1 cellular context compared by ENCODE assay signal in the genomic region with DNA sequence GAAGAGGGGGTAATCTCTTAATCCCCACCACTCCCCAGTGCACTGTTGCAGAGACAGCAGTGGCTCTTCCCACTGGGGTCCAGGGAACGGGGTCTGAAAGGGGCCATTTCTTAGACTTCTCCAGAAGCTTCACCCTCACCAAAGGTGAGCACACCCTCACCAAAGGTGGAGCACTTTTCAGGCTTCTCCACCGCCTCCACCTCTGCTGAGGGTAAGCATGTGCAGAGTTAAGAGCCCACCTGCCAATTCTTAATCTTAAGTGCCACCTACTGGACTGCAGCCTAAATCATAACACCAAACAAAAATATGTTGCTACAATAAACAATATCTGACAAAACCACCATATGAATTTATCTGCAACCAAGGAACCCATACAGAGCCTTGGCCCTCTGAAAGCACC.
TF ChIP-seq lines count a peak whose summit lies in the region.

No MANE protein-coding gene starts in this region.

TF ChIP-seq in GM23338, 12 proteins besides CTCF, POLR2A, EP300 and RAD21 (continued from another document):
- TF ChIP-seq, protein P1, sequence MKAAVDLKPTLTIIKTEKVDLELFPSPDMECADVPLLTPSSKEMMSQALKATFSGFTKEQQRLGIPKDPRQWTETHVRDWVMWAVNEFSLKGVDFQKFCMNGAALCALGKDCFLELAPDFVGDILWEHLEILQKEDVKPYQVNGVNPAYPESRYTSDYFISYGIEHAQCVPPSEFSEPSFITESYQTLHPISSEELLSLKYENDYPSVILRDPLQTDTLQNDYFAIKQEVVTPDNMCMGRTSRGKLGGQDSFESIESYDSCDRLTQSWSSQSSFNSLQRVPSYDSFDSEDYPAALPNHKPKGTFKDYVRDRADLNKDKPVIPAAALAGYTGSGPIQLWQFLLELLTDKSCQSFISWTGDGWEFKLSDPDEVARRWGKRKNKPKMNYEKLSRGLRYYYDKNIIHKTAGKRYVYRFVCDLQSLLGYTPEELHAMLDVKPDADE (IDR thresholded peaks at IDR 0.05): no peak
- no peak for TF ChIP-seq ZNF331 (CRISPR knock-in tag; IDR thresholded peaks at IDR 0.05; ENCODE audit: low read depth)
- TF ChIP-seq ZNF114 (CRISPR knock-in tag; IDR thresholded peaks at IDR 0.05): no peak
- TF ChIP-seq, protein P2, sequence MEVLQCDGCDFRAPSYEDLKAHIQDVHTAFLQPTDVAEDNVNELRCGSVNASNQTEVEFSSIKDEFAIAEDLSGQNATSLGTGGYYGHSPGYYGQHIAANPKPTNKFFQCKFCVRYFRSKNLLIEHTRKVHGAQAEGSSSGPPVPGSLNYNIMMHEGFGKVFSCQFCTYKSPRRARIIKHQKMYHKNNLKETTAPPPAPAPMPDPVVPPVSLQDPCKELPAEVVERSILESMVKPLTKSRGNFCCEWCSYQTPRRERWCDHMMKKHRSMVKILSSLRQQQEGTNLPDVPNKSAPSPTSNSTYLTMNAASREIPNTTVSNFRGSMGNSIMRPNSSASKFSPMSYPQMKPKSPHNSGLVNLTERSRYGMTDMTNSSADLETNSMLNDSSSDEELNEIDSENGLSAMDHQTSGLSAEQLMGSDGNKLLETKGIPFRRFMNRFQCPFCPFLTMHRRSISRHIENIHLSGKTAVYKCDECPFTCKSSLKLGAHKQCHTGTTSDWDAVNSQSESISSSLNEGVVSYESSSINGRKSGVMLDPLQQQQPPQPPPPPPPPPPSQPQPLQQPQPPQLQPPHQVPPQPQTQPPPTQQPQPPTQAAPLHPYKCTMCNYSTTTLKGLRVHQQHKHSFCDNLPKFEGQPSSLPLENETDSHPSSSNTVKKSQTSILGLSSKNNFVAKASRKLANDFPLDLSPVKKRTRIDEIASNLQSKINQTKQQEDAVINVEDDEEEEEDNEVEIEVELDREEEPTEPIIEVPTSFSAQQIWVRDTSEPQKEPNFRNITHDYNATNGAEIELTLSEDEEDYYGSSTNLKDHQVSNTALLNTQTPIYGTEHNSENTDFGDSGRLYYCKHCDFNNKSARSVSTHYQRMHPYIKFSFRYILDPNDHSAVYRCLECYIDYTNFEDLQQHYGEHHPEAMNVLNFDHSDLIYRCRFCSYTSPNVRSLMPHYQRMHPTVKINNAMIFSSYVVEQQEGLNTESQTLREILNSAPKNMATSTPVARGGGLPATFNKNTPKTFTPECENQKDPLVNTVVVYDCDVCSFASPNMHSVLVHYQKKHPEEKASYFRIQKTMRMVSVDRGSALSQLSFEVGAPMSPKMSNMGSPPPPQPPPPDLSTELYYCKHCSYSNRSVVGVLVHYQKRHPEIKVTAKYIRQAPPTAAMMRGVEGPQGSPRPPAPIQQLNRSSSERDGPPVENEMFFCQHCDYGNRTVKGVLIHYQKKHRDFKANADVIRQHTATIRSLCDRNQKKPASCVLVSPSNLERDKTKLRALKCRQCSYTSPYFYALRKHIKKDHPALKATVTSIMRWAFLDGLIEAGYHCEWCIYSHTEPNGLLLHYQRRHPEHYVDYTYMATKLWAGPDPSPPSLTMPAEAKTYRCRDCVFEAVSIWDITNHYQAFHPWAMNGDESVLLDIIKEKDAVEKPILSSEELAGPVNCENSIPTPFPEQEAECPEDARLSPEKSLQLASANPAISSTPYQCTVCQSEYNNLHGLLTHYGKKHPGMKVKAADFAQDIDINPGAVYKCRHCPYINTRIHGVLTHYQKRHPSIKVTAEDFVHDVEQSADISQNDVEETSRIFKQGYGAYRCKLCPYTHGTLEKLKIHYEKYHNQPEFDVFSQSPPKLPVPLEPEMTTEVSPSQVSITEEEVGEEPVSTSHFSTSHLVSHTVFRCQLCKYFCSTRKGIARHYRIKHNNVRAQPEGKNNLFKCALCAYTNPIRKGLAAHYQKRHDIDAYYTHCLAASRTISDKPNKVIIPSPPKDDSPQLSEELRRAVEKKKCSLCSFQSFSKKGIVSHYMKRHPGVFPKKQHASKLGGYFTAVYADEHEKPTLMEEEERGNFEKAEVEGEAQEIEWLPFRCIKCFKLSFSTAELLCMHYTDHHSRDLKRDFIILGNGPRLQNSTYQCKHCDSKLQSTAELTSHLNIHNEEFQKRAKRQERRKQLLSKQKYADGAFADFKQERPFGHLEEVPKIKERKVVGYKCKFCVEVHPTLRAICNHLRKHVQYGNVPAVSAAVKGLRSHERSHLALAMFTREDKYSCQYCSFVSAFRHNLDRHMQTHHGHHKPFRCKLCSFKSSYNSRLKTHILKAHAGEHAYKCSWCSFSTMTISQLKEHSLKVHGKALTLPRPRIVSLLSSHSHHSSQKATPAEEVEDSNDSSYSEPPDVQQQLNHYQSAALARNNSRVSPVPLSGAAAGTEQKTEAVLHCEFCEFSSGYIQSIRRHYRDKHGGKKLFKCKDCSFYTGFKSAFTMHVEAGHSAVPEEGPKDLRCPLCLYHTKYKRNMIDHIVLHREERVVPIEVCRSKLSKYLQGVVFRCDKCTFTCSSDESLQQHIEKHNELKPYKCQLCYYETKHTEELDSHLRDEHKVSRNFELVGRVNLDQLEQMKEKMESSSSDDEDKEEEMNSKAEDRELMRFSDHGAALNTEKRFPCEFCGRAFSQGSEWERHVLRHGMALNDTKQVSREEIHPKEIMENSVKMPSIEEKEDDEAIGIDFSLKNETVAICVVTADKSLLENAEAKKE (CRISPR knock-in tag; IDR thresholded peaks at IDR 0.05): no peak
- TF ChIP-seq NANOG (IDR thresholded peaks at IDR 0.05; ENCODE audit: borderline replicate concordance): no peak
- no peak for TF ChIP-seq STAT1 (IDR thresholded peaks at IDR 0.05; ENCODE audit: unreplicated experiment)
- TF ChIP-seq JUNB (IDR thresholded peaks at IDR 0.05; ENCODE audit: unreplicated experiment): no peak
- TF ChIP-seq EZH2 (IDR thresholded peaks at IDR 0.05; ENCODE audit: low read depth, unreplicated experiment): no peak
- TF ChIP-seq REST (IDR thresholded peaks at IDR 0.05; ENCODE audit: unreplicated experiment): no peak
- no peak for TF ChIP-seq EZH2phosphoT487 (IDR thresholded peaks at IDR 0.05; ENCODE audit: unreplicated experiment)
